In genomic region chr13:98761126-98761978, GRCh38 we compare ENCODE assay signal across 9 cellular contexts. TPM values are rescaled to one million over a fixed set of nuclear protein-coding genes. Genes with fewer than 3 reads are reported as not detected.
DNase-seq lines count a peak whose midpoint lies in the region; ATAC-seq and TF ChIP-seq lines count a peak whose summit lies in the region.
"Had no signal": no experiment of that assay in that cellular context is flagged by ENCODE, and none has a peak within 500 bp of the region (broad histone marks: within the 10 kb centered on the region; RNA-seq: fewer than 3 reads in every experiment).

No MANE protein-coding gene starts in this region.

- WGBS in adrenal gland, 4 donors: 59 to 68% (median 66%) methylated on average over 15 of the region's 15 CpGs

- peak in 1 of 6 experiments; percentile 13 for TF ChIP-seq CTCF in adrenal gland (IDR thresholded peaks at IDR 0.05)
- TF ChIP-seq CTCF in omental fat pad (IDR thresholded peaks at IDR 0.05): no peak

- no peak for TF ChIP-seq POLR2A in adrenal gland (IDR thresholded peaks at IDR 0.05)

- peaks cover 12% of the 10 kb centered on the region in 2 donors for H3K9me3 Mint-ChIP-seq in activated naive CD4-positive, alpha-beta T cell treated with anti-CD3 and anti-CD28 coated beads, Interleukin-2, amount 50 U/mL, for 72 hours

- no peak overlapping the region for H3K27ac ChIP-seq in adrenal gland
- H3K27ac ChIP-seq: thoracic aorta had no signal

- intact Hi-C loops in adrenal gland (cut with DNase I): no loop called here

- DNase-seq in adrenal gland (peak in 5 of 7 donors; percentile 27 to 58 (median 37)), omental fat pad (ENCODE audit: low spot score) (no peak), NCI-H1694 treated with DMSO at 0.1 percent for 48 hours (lab: John Stamatoyannopoulos, UW) (no peak), HAP-1 (ENCODE audit: low spot score in 2 of 2) (no peak), HuH-7 (ENCODE audit: low spot score) (no peak)
- no peak for DNase-seq in activated naive CD4-positive, alpha-beta T cell treated with anti-CD3 and anti-CD28 coated beads, Interleukin-2, amount 50 U/mL, for 72 hours (ENCODE audit: low spot score in 2 of 2)

- peak overlapping the region in 1 of 2 donors; percentile 13 for H3K27ac Mint-ChIP-seq in activated naive CD4-positive, alpha-beta T cell treated with anti-CD3 and anti-CD28 coated beads, Interleukin-2, amount 50 U/mL, for 72 hours

- in situ Hi-C loops in HAP-1 (cut with MboI; ENCODE audit: low sequenced_read_pairs): no loop called here

- H3K4me1 ChIP-seq in adrenal gland (replicated peaks in 1 of 2) (no peaks in the 10 kb centered on the region), HAP-1 (no peaks in the 10 kb centered on the region)

- H3K27me3 ChIP-seq in adrenal gland: no peaks in the 10 kb centered on the region
- H3K27me3 ChIP-seq in HAP-1 (ENCODE audit: low read depth): no peaks in the 10 kb centered on the region

- ATAC-seq in GM18517 (IDR thresholded peaks at IDR 0.05; ENCODE audit: unreplicated experiment) (peak; percentile 81), HG03025 (IDR thresholded peaks at IDR 0.05; ENCODE audit: low FRiP score, unreplicated experiment) (peak; percentile 77), omental fat pad (ENCODE audit: low FRiP score) (peak; percentile 76)
- no peak for ATAC-seq in activated naive CD4-positive, alpha-beta T cell treated with anti-CD3 and anti-CD28 coated beads, Interleukin-2, amount 50 U/mL, for 72 hours

- peaks cover 11 to 13% of the 10 kb centered on the region in 2 donors for H3K36me3 Mint-ChIP-seq in activated naive CD4-positive, alpha-beta T cell treated with anti-CD3 and anti-CD28 coated beads, Interleukin-2, amount 50 U/mL, for 72 hours

- H3K9me3 ChIP-seq in adrenal gland (replicated peaks in 1 of 3) (no peaks in the 10 kb centered on the region), HAP-1 (0 out of 2 replicates have a peak, but pooled peaks cover 4% of the 10 kb centered on the region)
- H3K9me3 ChIP-seq: thoracic aorta had no signal

- H3K36me3 ChIP-seq in adrenal gland (replicated peaks in 1 of 2) (no peaks in the 10 kb centered on the region), HAP-1 (replicated peaks) (no peaks in the 10 kb centered on the region)
- H3K36me3 ChIP-seq: thoracic aorta had no signal

- H3K4me3 ChIP-seq in adrenal gland: peak overlapping the region in 2 of 4 donors; percentile 8 to 50
- no peak overlapping the region for H3K4me3 ChIP-seq in HAP-1
- H3K4me3 ChIP-seq: thoracic aorta had no signal

RNA-seq across cellular contexts. Expression of gene SLC15A1, which starts 8.9 kb away (rescaled TPM):
- total RNA-seq in adrenal gland (under 1 TPM in 2 of 8 donors, not detected in 6; 0.07 to 0.08 TPM), omental fat pad (under 1 TPM in 2 of 4 donors, not detected in 2; 0.25 to 0.48 TPM)
- under 1 TPM in 1 of 3 donors, not detected in 2; 0.17 TPM for polyA plus RNA-seq in adrenal gland
- total RNA-seq in activated naive CD4-positive, alpha-beta T cell treated with anti-CD3 and anti-CD28 coated beads, Interleukin-2, amount 50 U/mL, for 72 hours: not detected
- total RNA-seq: thoracic aorta had no signal

Comparison
In these comparisons a context has a peak if more than half of its experiments do, and no peak if none do; other contexts are left out.
1. ATAC-seq: peak in GM18517 (single experiment), HG03025 (single experiment) and omental fat pad (single experiment); none in activated naive CD4-positive, alpha-beta T cell treated with anti-CD3 and anti-CD28 coated beads, Interleukin-2, amount 50 U/mL, for 72 hours (0 of 2).
2. DNase-seq: peak in adrenal gland (5 of 7); none in omental fat pad (single experiment), NCI-H1694 treated with DMSO at 0.1 percent for 48 hours (single experiment), activated naive CD4-positive, alpha-beta T cell treated with anti-CD3 and anti-CD28 coated beads, Interleukin-2, amount 50 U/mL, for 72 hours (0 of 2), HAP-1 (0 of 2) and HuH-7 (single experiment).